ENCODE assay signal across 14 cellular contexts in the genomic region with DNA sequence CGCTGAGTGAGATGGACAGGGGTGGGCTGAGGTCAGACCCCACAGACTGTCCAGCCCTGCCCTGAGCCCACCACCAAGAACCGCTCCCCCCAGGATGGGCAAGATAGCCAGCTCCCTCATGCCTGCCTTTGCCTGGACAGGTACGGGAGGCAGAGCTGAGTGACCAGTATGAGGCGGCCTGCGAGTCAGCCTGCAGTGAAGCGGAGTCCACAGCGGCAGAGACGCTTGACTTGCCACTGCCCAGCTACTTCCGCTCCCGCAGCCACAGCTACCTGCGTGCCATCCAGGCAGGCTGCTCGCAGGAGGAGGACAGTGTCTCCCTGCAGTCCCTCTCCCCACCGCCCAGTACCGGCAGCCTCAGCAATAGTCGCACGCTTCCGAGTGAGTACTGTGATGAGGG.
DNase-seq lines count a peak whose midpoint lies in the region; ATAC-seq and TF ChIP-seq lines count a peak whose summit lies in the region.
"Had no signal": no experiment of that assay in that cellular context is flagged by ENCODE, and none has a peak within 500 bp of the region (broad histone marks: within the 10 kb centered on the region; RNA-seq: fewer than 3 reads in every experiment).

No MANE protein-coding gene starts in this region.

- H3K9me2 ChIP-seq in GM23338 (ENCODE audit: insufficient read depth) = no peaks in the 10 kb centered on the region

- TF ChIP-seq CTCF in GM23338 (conservative IDR thresholded peaks at IDR 0.05; ENCODE audit: low read depth in 2 of 2) (no peak), WTC11 (IDR thresholded peaks at IDR 0.05) (no peak), type B pancreatic cell (conservative IDR thresholded peaks at IDR 0.05) (no peak)

- H3K4me3 ChIP-seq in GM23338 = no peak overlapping the region

- H3K79me2 ChIP-seq in GM23338 (replicated peaks; ENCODE audit: insufficient read depth) = no peaks in the 10 kb centered on the region

- ATAC-seq in GM23338 (peak; percentile 46), WTC11 (peak; percentile 15; the same call in 1 of the 2 replicates), GM21723 (IDR thresholded peaks at IDR 0.05; ENCODE audit: unreplicated experiment) (no peak), HG03565 (IDR thresholded peaks at IDR 0.05; ENCODE audit: unreplicated experiment) (no peak)

- no peaks in the 10 kb centered on the region for H3F3A ChIP-seq in GM23338 (replicated peaks; ENCODE audit: low read depth)

- CTCF ChIA-PET in WTC11 (lab: Charles Lee) = interaction anchor here (1.0 to 1.9 kb wide), 6 partner anchors 8 to 244 kb away, joined by 3 to 7 read pairs (median 4); no protein-coding TSS in a partner anchor

- H2AFZ ChIP-seq in GM23338 = no peak overlapping the region

- no peak overlapping the region for H3K4me2 ChIP-seq in GM23338

- no peak overlapping the region for H3K27ac ChIP-seq in GM23338 (ENCODE audit: low read depth)

- H3K36me3 Mint-ChIP-seq in GM23338 (ENCODE audit: low read depth) (no peaks in the 10 kb centered on the region), WTC11 (peaks cover 3% of the 10 kb centered on the region; the same call in 1 of the 2 replicates), type B pancreatic cell (no peaks in the 10 kb centered on the region)
- H3K36me3 Mint-ChIP-seq: CD4-positive, alpha-beta memory T cell had no signal

- H3K27me3 Mint-ChIP-seq in GM23338 (ENCODE audit: insufficient read depth, low read depth, poor library complexity) (peaks cover 5% of the 10 kb centered on the region), WTC11 (ENCODE audit: low read depth) (no peaks in the 10 kb centered on the region), type B pancreatic cell (no peaks in the 10 kb centered on the region)

- H3K4me1 Mint-ChIP-seq in GM23338 (peaks cover 8% of the 10 kb centered on the region), WTC11 (peaks cover 11% of the 10 kb centered on the region), type B pancreatic cell (ENCODE audit: unreplicated experiment) (no peaks in the 10 kb centered on the region)
- H3K4me1 Mint-ChIP-seq: B cell; CD4-positive, alpha-beta memory T cell had no signal

- H3K4me3 Mint-ChIP-seq in GM23338 (no peak overlapping the region), WTC11 (no peak overlapping the region), type B pancreatic cell (no peak overlapping the region)
- H3K4me3 Mint-ChIP-seq: B cell; CD4-positive, alpha-beta memory T cell had no signal

- no peak for DNase-seq in GM23338 (ENCODE audit: low spot score)
- DNase-seq in WTC11 (ENCODE audit: low spot score) = no peak
- DNase-seq in kidney tubule cell (ENCODE audit: low spot score) = peak; percentile 31
- DNase-seq in type B pancreatic cell (ENCODE audit: extremely low spot score, unreplicated experiment) = no peak
- DNase-seq in activated CD4-positive, CD25-positive, alpha-beta regulatory T cell treated with anti-CD3 and anti-CD28 coated beads, Interleukin-2, amount 50 U/mL, for 72 hours = no peak
- DNase-seq: C1 segment of cervical spinal cord; CD4-positive, alpha-beta memory T cell; DMS153; EL; H7; KBM-7 had no signal

- H3K27me3 ChIP-seq in GM23338 (ENCODE audit: insufficient read depth) = no peaks in the 10 kb centered on the region

- no peaks in the 10 kb centered on the region for H3K4me1 ChIP-seq in GM23338 (ENCODE audit: insufficient read depth)

- H3K9me3 Mint-ChIP-seq in GM23338 = no peaks in the 10 kb centered on the region
- H3K9me3 Mint-ChIP-seq in WTC11 = peaks cover 4% of the 10 kb centered on the region
- H3K9me3 Mint-ChIP-seq in type B pancreatic cell = no peaks in the 10 kb centered on the region
- H3K9me3 Mint-ChIP-seq: CD4-positive, alpha-beta memory T cell had no signal

- no peaks in the 10 kb centered on the region for H3K36me3 ChIP-seq in GM23338 (ENCODE audit: insufficient read depth)

- H3K27ac Mint-ChIP-seq in GM23338 (no peak overlapping the region), WTC11 (no peak overlapping the region), type B pancreatic cell (peak overlapping the region; percentile 81)
- H3K27ac Mint-ChIP-seq: B cell had no signal

- H4K20me1 ChIP-seq in GM23338 (replicated peaks; ENCODE audit: insufficient read depth) = no peaks in the 10 kb centered on the region

- POLR2A ChIA-PET in WTC11 (lab: Charles Lee) = interaction anchor here (0.5 to 0.9 kb wide), 2 partner anchors 95 to 162 kb away, joined by 3 to 4 read pairs; a partner anchor contains a TSS

TF ChIP-seq in GM23338, 12 proteins besides CTCF, POLR2A, EP300 and RAD21 (continues in another document):
- TF ChIP-seq STAT1 (IDR thresholded peaks at IDR 0.05; ENCODE audit: unreplicated experiment) (no peak), ZNF114 (CRISPR knock-in tag; IDR thresholded peaks at IDR 0.05) (no peak), POLR2AphosphoS5 (IDR thresholded peaks at IDR 0.05; ENCODE audit: low read depth) (no peak), CREB1 (CRISPR knock-in tag; IDR thresholded peaks at IDR 0.05; ENCODE audit: low read depth) (no peak), ZNF331 (CRISPR knock-in tag; IDR thresholded peaks at IDR 0.05; ENCODE audit: low read depth) (no peak)
- TF ChIP-seq, protein P1, sequence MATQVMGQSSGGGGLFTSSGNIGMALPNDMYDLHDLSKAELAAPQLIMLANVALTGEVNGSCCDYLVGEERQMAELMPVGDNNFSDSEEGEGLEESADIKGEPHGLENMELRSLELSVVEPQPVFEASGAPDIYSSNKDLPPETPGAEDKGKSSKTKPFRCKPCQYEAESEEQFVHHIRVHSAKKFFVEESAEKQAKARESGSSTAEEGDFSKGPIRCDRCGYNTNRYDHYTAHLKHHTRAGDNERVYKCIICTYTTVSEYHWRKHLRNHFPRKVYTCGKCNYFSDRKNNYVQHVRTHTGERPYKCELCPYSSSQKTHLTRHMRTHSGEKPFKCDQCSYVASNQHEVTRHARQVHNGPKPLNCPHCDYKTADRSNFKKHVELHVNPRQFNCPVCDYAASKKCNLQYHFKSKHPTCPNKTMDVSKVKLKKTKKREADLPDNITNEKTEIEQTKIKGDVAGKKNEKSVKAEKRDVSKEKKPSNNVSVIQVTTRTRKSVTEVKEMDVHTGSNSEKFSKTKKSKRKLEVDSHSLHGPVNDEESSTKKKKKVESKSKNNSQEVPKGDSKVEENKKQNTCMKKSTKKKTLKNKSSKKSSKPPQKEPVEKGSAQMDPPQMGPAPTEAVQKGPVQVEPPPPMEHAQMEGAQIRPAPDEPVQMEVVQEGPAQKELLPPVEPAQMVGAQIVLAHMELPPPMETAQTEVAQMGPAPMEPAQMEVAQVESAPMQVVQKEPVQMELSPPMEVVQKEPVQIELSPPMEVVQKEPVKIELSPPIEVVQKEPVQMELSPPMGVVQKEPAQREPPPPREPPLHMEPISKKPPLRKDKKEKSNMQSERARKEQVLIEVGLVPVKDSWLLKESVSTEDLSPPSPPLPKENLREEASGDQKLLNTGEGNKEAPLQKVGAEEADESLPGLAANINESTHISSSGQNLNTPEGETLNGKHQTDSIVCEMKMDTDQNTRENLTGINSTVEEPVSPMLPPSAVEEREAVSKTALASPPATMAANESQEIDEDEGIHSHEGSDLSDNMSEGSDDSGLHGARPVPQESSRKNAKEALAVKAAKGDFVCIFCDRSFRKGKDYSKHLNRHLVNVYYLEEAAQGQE (IDR thresholded peaks at IDR 0.05; ENCODE audit: unreplicated experiment) = no peak

TF ChIP-seq in WTC11, 78 proteins besides CTCF, POLR2A, EP300 and RAD21 (continues in another document):
- TF ChIP-seq SP1 (CRISPR knock-in tag; conservative IDR thresholded peaks at IDR 0.05) (no peak), ZNF219 (CRISPR knock-in tag; IDR thresholded peaks at IDR 0.05; ENCODE audit: borderline replicate concordance) (no peak), ATF1 (CRISPR knock-in tag; IDR thresholded peaks at IDR 0.05) (no peak), ZNF671 (CRISPR knock-in tag; IDR thresholded peaks at IDR 0.05) (no peak), CBFB (CRISPR knock-in tag; IDR thresholded peaks at IDR 0.05; ENCODE audit: low read depth) (no peak), EMX1 (CRISPR knock-in tag; IDR thresholded peaks at IDR 0.05) (no peak), OVOL2 (CRISPR knock-in tag; IDR thresholded peaks at IDR 0.05; ENCODE audit: borderline replicate concordance) (no peak), ZNF263 (CRISPR knock-in tag; IDR thresholded peaks at IDR 0.05; ENCODE audit: low read depth) (no peak), NR1H2 (CRISPR knock-in tag; IDR thresholded peaks at IDR 0.05) (no peak)
- TF ChIP-seq, protein P2, sequence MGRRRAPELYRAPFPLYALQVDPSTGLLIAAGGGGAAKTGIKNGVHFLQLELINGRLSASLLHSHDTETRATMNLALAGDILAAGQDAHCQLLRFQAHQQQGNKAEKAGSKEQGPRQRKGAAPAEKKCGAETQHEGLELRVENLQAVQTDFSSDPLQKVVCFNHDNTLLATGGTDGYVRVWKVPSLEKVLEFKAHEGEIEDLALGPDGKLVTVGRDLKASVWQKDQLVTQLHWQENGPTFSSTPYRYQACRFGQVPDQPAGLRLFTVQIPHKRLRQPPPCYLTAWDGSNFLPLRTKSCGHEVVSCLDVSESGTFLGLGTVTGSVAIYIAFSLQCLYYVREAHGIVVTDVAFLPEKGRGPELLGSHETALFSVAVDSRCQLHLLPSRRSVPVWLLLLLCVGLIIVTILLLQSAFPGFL (CRISPR knock-in tag; IDR thresholded peaks at IDR 0.05; ENCODE audit: borderline replicate concordance) = no peak
- TF ChIP-seq, protein P3, sequence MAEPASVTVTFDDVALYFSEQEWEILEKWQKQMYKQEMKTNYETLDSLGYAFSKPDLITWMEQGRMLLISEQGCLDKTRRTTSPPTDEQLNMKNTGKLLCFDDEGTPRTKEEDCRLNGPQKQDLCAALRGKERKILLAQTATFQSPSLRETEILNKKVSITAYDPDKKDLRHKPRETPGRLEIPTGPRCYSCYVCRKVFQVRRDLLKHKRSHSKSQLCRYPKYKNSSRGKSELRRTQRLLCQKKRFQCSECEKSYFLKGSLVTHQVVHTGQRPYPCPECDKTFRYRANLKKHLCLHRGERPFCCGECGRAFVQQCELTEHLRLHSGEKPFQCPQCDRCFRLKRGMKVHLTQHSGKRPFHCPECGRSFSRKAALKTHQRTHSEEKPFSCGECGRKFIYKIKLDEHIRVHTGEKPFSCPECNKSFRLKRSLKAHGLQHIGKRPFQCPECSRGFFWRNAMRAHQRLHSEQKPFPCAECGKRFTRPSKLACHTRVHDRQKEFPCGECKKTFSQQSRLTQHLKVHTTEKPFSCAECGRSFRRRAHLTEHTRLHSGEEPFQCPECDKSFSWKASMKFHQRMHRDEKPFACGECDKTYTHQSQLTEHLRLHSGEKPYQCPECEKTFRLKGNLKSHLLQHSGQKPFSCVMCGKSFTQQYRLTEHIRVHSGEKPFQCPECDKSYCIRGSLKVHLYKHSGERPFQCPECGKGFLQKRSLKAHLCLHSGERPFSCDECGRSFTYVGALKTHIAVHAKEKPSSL (CRISPR knock-in tag; conservative IDR thresholded peaks at IDR 0.05) = no peak

Comparison
In these comparisons a context has a peak if more than half of its experiments do, and no peak if none do; other contexts are left out.
1. ATAC-seq: peak in GM23338 (single experiment) and WTC11 (single experiment); none in GM21723 (single experiment) and HG03565 (single experiment).